Comparison of ENCODE assay signal across 1 cellular context in the genomic region with DNA sequence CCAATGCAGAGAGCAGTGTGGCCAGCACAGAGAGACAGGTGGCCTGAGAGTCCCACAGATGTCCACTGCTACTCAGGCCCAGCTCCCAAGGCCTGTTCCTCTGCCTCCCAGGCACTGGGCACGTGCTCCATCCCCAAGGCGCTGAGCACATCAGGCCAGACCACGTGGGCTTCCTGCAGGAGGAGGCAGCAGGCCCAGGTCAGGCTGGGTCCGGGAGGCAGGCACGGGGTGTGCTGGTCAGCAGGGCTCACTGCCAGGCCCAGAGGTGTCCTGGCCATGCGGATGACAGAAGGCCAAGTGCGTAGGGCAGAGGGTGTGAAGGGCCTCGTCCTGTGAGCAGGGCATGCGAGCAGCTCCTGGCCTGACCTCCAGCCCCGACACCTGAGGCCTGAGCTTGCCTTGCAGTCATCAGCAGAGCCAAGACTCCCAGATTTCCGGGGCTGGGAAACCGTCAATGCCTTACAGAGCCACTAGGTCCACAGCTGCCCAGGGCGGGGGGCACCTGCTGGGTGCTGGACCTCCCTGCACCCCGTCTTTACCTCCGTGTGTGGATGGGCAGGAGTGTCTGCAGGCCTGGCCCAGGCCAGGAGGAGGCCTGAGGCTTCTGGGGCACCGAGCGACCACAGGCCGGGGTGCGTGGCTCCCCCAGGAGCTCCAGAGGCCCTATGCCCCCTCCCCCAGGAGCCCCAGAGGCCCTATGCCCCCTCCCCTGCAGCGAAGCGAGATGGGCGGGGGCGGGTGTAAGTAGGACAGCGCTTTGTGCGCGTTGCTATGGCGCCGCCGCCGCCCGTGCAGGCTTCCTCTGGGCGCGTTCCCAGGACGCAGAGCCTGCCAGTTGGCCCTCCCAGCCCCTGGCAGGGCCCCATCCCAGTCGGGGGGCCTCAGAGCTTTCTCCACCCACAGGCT.
A peak's percentile ranks its signal among the peaks of the same experiment; 100 is the strongest.
TF ChIP-seq lines count a peak whose summit lies in the region.

No MANE protein-coding gene starts in this region.

TF ChIP-seq in HepG2, 621 proteins besides CTCF, POLR2A, EP300 and RAD21 (continued from another document):
- TF ChIP-seq, protein P1, sequence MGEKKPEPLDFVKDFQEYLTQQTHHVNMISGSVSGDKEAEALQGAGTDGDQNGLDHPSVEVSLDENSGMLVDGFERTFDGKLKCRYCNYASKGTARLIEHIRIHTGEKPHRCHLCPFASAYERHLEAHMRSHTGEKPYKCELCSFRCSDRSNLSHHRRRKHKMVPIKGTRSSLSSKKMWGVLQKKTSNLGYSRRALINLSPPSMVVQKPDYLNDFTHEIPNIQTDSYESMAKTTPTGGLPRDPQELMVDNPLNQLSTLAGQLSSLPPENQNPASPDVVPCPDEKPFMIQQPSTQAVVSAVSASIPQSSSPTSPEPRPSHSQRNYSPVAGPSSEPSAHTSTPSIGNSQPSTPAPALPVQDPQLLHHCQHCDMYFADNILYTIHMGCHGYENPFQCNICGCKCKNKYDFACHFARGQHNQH (CRISPR knock-in tag; IDR thresholded peaks at IDR 0.05): 0 out of 2 replicates have a peak, but pooled peaks have one; percentile 25
- 0 out of 2 replicates have a peak, but pooled peaks have one; percentile 20 for TF ChIP-seq SAP130 (CRISPR knock-in tag; IDR thresholded peaks at IDR 0.05; ENCODE audit: low read depth)
- 0 out of 2 replicates have a peak, but pooled peaks have one; percentile 13 for TF ChIP-seq ZBTB38 (CRISPR knock-in tag; IDR thresholded peaks at IDR 0.05)
- no peak for TF ChIP-seq FIP1L1 (IDR thresholded peaks at IDR 0.05; ENCODE audit: borderline replicate concordance, insufficient read depth, low read depth, low read length)
- TF ChIP-seq GABPB1 (CRISPR knock-in tag; IDR thresholded peaks at IDR 0.05): peak; percentile 43; the same call in 1 of the 2 replicates
- TF ChIP-seq ZNF776 (CRISPR knock-in tag; IDR thresholded peaks at IDR 0.05): no peak
- TF ChIP-seq ZNF737 (CRISPR knock-in tag; IDR thresholded peaks at IDR 0.05; ENCODE audit: borderline replicate concordance): no peak
- TF ChIP-seq, protein P2, sequence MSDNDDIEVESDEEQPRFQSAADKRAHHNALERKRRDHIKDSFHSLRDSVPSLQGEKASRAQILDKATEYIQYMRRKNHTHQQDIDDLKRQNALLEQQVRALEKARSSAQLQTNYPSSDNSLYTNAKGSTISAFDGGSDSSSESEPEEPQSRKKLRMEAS (IDR thresholded peaks at IDR 0.05): peak; percentile 89
- TF ChIP-seq, protein P3, sequence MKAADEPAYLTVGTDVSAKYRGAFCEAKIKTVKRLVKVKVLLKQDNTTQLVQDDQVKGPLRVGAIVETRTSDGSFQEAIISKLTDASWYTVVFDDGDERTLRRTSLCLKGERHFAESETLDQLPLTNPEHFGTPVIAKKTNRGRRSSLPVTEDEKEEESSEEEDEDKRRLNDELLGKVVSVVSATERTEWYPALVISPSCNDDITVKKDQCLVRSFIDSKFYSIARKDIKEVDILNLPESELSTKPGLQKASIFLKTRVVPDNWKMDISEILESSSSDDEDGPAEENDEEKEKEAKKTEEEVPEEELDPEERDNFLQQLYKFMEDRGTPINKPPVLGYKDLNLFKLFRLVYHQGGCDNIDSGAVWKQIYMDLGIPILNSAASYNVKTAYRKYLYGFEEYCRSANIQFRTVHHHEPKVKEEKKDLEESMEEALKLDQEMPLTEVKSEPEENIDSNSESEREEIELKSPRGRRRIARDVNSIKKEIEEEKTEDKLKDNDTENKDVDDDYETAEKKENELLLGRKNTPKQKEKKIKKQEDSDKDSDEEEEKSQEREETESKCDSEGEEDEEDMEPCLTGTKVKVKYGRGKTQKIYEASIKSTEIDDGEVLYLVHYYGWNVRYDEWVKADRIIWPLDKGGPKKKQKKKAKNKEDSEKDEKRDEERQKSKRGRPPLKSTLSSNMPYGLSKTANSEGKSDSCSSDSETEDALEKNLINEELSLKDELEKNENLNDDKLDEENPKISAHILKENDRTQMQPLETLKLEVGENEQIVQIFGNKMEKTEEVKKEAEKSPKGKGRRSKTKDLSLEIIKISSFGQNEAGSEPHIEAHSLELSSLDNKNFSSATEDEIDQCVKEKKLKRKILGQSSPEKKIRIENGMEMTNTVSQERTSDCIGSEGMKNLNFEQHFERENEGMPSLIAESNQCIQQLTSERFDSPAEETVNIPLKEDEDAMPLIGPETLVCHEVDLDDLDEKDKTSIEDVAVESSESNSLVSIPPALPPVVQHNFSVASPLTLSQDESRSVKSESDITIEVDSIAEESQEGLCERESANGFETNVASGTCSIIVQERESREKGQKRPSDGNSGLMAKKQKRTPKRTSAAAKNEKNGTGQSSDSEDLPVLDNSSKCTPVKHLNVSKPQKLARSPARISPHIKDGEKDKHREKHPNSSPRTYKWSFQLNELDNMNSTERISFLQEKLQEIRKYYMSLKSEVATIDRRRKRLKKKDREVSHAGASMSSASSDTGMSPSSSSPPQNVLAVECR (CRISPR knock-in tag; IDR thresholded peaks at IDR 0.05; ENCODE audit: borderline replicate concordance): peak; percentile 15; the same call in 1 of the 2 replicates
- no peak for TF ChIP-seq FOXK2 (IDR thresholded peaks at IDR 0.05)
- peak; percentile 53 for TF ChIP-seq BHLHE40 (IDR thresholded peaks at IDR 0.05; ENCODE audit: low read length)
- TF ChIP-seq MAFG (CRISPR knock-in tag; IDR thresholded peaks at IDR 0.05): no peak
- TF ChIP-seq, protein P4, sequence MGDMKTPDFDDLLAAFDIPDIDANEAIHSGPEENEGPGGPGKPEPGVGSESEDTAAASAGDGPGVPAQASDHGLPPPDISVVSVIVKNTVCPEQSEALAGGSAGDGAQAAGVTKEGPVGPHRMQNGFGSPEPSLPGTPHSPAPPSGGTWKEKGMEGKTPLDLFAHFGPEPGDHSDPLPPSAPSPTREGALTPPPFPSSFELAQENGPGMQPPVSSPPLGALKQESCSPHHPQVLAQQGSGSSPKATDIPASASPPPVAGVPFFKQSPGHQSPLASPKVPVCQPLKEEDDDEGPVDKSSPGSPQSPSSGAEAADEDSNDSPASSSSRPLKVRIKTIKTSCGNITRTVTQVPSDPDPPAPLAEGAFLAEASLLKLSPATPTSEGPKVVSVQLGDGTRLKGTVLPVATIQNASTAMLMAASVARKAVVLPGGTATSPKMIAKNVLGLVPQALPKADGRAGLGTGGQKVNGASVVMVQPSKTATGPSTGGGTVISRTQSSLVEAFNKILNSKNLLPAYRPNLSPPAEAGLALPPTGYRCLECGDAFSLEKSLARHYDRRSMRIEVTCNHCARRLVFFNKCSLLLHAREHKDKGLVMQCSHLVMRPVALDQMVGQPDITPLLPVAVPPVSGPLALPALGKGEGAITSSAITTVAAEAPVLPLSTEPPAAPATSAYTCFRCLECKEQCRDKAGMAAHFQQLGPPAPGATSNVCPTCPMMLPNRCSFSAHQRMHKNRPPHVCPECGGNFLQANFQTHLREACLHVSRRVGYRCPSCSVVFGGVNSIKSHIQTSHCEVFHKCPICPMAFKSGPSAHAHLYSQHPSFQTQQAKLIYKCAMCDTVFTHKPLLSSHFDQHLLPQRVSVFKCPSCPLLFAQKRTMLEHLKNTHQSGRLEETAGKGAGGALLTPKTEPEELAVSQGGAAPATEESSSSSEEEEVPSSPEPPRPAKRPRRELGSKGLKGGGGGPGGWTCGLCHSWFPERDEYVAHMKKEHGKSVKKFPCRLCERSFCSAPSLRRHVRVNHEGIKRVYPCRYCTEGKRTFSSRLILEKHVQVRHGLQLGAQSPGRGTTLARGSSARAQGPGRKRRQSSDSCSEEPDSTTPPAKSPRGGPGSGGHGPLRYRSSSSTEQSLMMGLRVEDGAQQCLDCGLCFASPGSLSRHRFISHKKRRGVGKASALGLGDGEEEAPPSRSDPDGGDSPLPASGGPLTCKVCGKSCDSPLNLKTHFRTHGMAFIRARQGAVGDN (CRISPR knock-in tag; IDR thresholded peaks at IDR 0.05): peak; percentile 97
- TF ChIP-seq FOSL1 (CRISPR knock-in tag; IDR thresholded peaks at IDR 0.05; ENCODE audit: borderline replicate concordance): no peak
- TF ChIP-seq, protein P5, sequence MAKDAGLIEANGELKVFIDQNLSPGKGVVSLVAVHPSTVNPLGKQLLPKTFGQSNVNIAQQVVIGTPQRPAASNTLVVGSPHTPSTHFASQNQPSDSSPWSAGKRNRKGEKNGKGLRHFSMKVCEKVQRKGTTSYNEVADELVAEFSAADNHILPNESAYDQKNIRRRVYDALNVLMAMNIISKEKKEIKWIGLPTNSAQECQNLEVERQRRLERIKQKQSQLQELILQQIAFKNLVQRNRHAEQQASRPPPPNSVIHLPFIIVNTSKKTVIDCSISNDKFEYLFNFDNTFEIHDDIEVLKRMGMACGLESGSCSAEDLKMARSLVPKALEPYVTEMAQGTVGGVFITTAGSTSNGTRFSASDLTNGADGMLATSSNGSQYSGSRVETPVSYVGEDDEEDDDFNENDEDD (CRISPR knock-in tag; IDR thresholded peaks at IDR 0.05; ENCODE audit: borderline replicate concordance): peak; percentile 43; the same call in 1 of the 2 replicates
- TF ChIP-seq ZNF572 (CRISPR knock-in tag; IDR thresholded peaks at IDR 0.05): no peak
- TF ChIP-seq, protein P6, sequence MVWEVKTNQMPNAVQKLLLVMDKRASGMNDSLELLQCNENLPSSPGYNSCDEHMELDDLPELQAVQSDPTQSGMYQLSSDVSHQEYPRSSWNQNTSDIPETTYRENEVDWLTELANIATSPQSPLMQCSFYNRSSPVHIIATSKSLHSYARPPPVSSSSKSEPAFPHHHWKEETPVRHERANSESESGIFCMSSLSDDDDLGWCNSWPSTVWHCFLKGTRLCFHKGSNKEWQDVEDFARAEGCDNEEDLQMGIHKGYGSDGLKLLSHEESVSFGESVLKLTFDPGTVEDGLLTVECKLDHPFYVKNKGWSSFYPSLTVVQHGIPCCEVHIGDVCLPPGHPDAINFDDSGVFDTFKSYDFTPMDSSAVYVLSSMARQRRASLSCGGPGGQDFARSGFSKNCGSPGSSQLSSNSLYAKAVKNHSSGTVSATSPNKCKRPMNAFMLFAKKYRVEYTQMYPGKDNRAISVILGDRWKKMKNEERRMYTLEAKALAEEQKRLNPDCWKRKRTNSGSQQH (CRISPR knock-in tag; IDR thresholded peaks at IDR 0.05; ENCODE audit: low read depth): no peak
- TF ChIP-seq ZNF556 (CRISPR knock-in tag; IDR thresholded peaks at IDR 0.05; ENCODE audit: borderline replicate concordance): no peak
- TF ChIP-seq, protein P7, sequence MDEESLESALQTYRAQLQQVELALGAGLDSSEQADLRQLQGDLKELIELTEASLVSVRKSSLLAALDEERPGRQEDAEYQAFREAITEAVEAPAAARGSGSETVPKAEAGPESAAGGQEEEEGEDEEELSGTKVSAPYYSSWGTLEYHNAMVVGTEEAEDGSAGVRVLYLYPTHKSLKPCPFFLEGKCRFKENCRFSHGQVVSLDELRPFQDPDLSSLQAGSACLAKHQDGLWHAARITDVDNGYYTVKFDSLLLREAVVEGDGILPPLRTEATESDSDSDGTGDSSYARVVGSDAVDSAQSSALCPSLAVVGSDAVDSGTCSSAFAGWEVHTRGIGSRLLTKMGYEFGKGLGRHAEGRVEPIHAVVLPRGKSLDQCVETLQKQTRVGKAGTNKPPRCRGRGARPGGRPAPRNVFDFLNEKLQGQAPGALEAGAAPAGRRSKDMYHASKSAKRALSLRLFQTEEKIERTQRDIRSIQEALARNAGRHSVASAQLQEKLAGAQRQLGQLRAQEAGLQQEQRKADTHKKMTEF (CRISPR knock-in tag; IDR thresholded peaks at IDR 0.05): 0 out of 2 replicates have a peak, but pooled peaks have one; percentile 29
- TF ChIP-seq ZNF549 (CRISPR knock-in tag; IDR thresholded peaks at IDR 0.05): no peak
- TF ChIP-seq, protein P8, sequence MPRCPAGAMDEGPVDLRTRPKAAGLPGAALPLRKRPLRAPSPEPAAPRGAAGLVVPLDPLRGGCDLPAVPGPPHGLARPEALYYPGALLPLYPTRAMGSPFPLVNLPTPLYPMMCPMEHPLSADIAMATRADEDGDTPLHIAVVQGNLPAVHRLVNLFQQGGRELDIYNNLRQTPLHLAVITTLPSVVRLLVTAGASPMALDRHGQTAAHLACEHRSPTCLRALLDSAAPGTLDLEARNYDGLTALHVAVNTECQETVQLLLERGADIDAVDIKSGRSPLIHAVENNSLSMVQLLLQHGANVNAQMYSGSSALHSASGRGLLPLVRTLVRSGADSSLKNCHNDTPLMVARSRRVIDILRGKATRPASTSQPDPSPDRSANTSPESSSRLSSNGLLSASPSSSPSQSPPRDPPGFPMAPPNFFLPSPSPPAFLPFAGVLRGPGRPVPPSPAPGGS (CRISPR knock-in tag; IDR thresholded peaks at IDR 0.05): no peak
- no peak for TF ChIP-seq KAT2B (IDR thresholded peaks at IDR 0.05; ENCODE audit: borderline replicate concordance, low read depth, low read length)
- TF ChIP-seq, protein P9, sequence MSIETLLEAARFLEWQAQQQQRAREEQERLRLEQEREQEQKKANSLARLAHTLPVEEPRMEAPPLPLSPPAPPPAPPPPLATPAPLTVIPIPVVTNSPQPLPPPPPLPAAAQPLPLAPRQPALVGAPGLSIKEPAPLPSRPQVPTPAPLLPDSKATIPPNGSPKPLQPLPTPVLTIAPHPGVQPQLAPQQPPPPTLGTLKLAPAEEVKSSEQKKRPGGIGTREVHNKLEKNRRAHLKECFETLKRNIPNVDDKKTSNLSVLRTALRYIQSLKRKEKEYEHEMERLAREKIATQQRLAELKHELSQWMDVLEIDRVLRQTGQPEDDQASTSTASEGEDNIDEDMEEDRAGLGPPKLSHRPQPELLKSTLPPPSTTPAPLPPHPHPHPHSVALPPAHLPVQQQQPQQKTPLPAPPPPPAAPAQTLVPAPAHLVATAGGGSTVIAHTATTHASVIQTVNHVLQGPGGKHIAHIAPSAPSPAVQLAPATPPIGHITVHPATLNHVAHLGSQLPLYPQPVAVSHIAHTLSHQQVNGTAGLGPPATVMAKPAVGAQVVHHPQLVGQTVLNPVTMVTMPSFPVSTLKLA (IDR thresholded peaks at IDR 0.05): peak; percentile 99
